15 cellular contexts compared by ENCODE assay signal in the genomic region with DNA sequence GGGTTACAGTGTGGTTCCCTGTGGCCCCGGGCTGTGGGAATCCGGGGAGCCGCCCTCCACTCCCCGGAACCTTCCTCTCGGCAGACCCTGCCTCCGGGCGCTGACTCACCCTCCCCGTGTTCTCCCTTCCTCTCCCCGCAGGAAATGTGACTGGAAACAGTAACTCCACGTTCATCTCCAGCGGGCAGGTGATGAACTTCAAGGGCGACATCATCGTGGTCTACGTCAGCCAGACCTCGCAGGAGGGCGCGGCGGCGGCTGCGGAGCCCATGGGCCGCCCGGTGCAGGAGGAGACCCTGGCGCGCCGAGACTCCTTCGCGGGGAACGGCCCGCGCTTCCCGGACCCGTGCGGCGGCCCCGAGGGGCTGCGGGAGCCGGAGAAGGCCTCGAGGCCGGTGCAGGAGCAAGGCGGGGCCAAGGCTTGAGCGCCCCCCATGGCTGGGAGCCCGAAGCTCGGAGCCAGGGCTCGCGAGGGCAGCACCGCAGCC. TPM values are rescaled to one million over a fixed set of nuclear protein-coding genes. Genes with fewer than 3 reads are reported as not detected.
DNase-seq lines count a peak whose midpoint lies in the region; ATAC-seq, FAIRE-seq and TF ChIP-seq lines count a peak whose summit lies in the region.
"Had no signal": no experiment of that assay in that cellular context is flagged by ENCODE, and none has a peak within 500 bp of the region (broad histone marks: within the 10 kb centered on the region; RNA-seq: fewer than 3 reads in every experiment).

No MANE protein-coding gene starts in this region.

- H3K9me3 Mint-ChIP-seq in neural progenitor cell = peaks cover 7% of the 10 kb centered on the region
- H3K9me3 Mint-ChIP-seq: effector memory CD8-positive, alpha-beta T cell had no signal

- H2AFZ ChIP-seq in neural progenitor cell (replicated peaks) = peak overlapping the region; percentile 79

- H3K4me2 ChIP-seq in BLaER1 = peak overlapping the region; percentile 70
- peak overlapping the region; percentile 45 for H3K4me2 ChIP-seq in neural progenitor cell

- no peak overlapping the region for H3K4me3 Mint-ChIP-seq in neural progenitor cell
- H3K4me3 Mint-ChIP-seq: effector memory CD8-positive, alpha-beta T cell had no signal

- TF ChIP-seq CTCF in esophagus squamous epithelium (IDR thresholded peaks at IDR 0.05) (peak in 1 of 6 experiments; percentile 4), neural progenitor cell (IDR thresholded peaks at IDR 0.05) (no peak)

- H3K27me3 ChIP-seq in BLaER1 (no peaks in the 10 kb centered on the region), esophagus squamous epithelium (peaks cover 0 to 13% (median 0%) of the 10 kb centered on the region in 4 donors), neural progenitor cell (no peaks in the 10 kb centered on the region)

- no peaks in the 10 kb centered on the region for H3K36me3 Mint-ChIP-seq in neural progenitor cell

- peak overlapping the region; percentile 68 for H3K4me3 ChIP-seq in BLaER1
- H3K4me3 ChIP-seq in esophagus squamous epithelium = peak overlapping the region; percentile 3 to 55 (median 24)
- H3K4me3 ChIP-seq in neural progenitor cell = peak overlapping the region; percentile 19

- H3K36me3 ChIP-seq in BLaER1 (no peaks in the 10 kb centered on the region), esophagus squamous epithelium (no peaks in the 10 kb centered on the region), neural progenitor cell (no peaks in the 10 kb centered on the region)
- H3K36me3 ChIP-seq: sigmoid colon had no signal

- no peak for TF ChIP-seq POLR2A in esophagus squamous epithelium (IDR thresholded peaks at IDR 0.05)

- no peaks in the 10 kb centered on the region for H3K79me2 ChIP-seq in neural progenitor cell (ENCODE audit: low read depth)

- no peak overlapping the region for H3K27ac Mint-ChIP-seq in neural progenitor cell
- H3K27ac Mint-ChIP-seq: effector memory CD8-positive, alpha-beta T cell had no signal

- H3K9ac ChIP-seq in BLaER1 (peak overlapping the region; percentile 70), neural progenitor cell (no peak overlapping the region)

- peaks cover 8% of the 10 kb centered on the region for H3K27me3 Mint-ChIP-seq in neural progenitor cell (ENCODE audit: insufficient read depth, low read depth)

- H3F3A ChIP-seq in neural progenitor cell (ENCODE audit: low read depth) = peaks cover 3% of the 10 kb centered on the region

- 32 to 47% methylated on average over 7 to 10 of the region's 46 CpGs for WGBS in esophagus squamous epithelium, 2 donors

- intact Hi-C loops in esophagus squamous epithelium (cut with DNase I) = no loop called here

- H4K20me1 ChIP-seq in BLaER1 (no peaks in the 10 kb centered on the region), neural progenitor cell (ENCODE audit: low read depth) (no peaks in the 10 kb centered on the region)

- peak overlapping the region; percentile 75 for H3K27ac ChIP-seq in BLaER1
- no peak overlapping the region for H3K27ac ChIP-seq in esophagus squamous epithelium
- no peak overlapping the region for H3K27ac ChIP-seq in neural progenitor cell
- H3K27ac ChIP-seq: sigmoid colon had no signal

- H3K4me1 ChIP-seq in BLaER1 = peaks cover 13% of the 10 kb centered on the region
- peaks cover 0 to 27% (median 0%) of the 10 kb centered on the region in 3 donors for H3K4me1 ChIP-seq in esophagus squamous epithelium
- H3K4me1 ChIP-seq in neural progenitor cell = peaks cover 6% of the 10 kb centered on the region
- H3K4me1 ChIP-seq: sigmoid colon had no signal

- DNase-seq in NCI-H460 (ENCODE audit: extremely low read depth, low read depth) (peak; percentile 22), esophagus squamous epithelium (lab: John Stamatoyannopoulos, UW) (no peak), neural progenitor cell (ENCODE audit: low spot score) (peak; percentile 32), NCI-H1436 (lab: John Stamatoyannopoulos, UW) (no peak), frontal cortex (ENCODE audit: low spot score in 2 of 2) (no peak)
- DNase-seq: activated CD4-positive, CD25-positive, alpha-beta regulatory T cell treated with anti-CD3 and anti-CD28 coated beads, Interleukin-2, amount 50 U/mL, for 72 hours; activated naive CD4-positive, alpha-beta T cell; effector memory CD8-positive, alpha-beta T cell; left colon; NCI-H187 treated with DMSO at 0.1 percent for 48 hours; SHP77 treated with DMSO at 0.1 percent for 48 hours; sigmoid colon had no signal

- no peaks in the 10 kb centered on the region for H3K9me3 ChIP-seq in BLaER1
- H3K9me3 ChIP-seq in esophagus squamous epithelium = no peaks in the 10 kb centered on the region
- H3K9me3 ChIP-seq in neural progenitor cell (ENCODE audit: low read depth) = no peaks in the 10 kb centered on the region
- H3K9me3 ChIP-seq: sigmoid colon had no signal

- no peak for ATAC-seq in HG02885 (IDR thresholded peaks at IDR 0.05; ENCODE audit: poor library complexity, unreplicated experiment)
- no peak for ATAC-seq in GM19467 (IDR thresholded peaks at IDR 0.05; ENCODE audit: unreplicated experiment)
- ATAC-seq: effector memory CD8-positive, alpha-beta T cell; left colon had no signal

- FAIRE-seq in frontal cortex (lab: Jason Lieb, UNC) = no peak

- peaks cover 8% of the 10 kb centered on the region for H3K4me1 Mint-ChIP-seq in neural progenitor cell

RNA-seq across cellular contexts. Expression of a gene that starts 59.5 kb away (rescaled TPM):
- total RNA-seq in NCI-H460 (2014; rRNA removed; shearing (Covaris generic)) = 0.55 and 0.87 TPM in 2 replicates
- polyA plus RNA-seq in NCI-H460 (2014; cell fraction: nucleus; rRNA removed) = 2.2 TPM in 2 replicates
- total RNA-seq in esophagus squamous epithelium (1 to 10 TPM; 1.9 to 5.6 (median 3.6) TPM), neural progenitor cell (ENCODE audit: low replicate concordance) (0.47 and 1.1 TPM in 2 replicates), frontal cortex (0.82 TPM)

Comparison
In these comparisons a context has a peak if more than half of its experiments do, and no peak if none do; other contexts are left out.
1. DNase-seq: peak in NCI-H460 (single experiment) and neural progenitor cell (single experiment); none in esophagus squamous epithelium (single experiment), NCI-H1436 (single experiment) and frontal cortex (0 of 2).
2. Peak in every context shown above with its lines, with median percentiles within 50 percentile points of each other: H3K4me3 ChIP-seq.